ENCODE assay signal across 8 cellular contexts in the genomic region with DNA sequence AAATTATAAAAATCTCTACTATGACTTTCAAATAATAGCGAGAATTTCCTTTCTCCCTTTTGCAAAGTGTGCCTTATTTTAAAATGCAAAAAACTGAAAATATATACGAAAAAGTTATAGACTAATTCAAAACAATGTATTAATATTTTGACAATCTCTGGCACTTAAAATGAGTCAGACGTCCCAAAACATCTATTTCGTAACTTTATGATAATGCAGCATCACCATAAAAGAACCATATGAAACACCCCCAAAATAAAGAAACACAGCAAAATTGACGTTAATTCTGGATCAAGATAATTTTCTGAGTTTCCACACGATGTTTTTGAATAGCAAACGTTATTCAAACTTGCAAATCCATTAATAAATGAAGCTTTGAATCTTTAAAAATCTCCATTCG. TPM values are rescaled to one million over a fixed set of nuclear protein-coding genes. Genes with fewer than 3 reads are reported as not detected.
DNase-seq lines count a peak whose midpoint lies in the region; ATAC-seq and TF ChIP-seq lines count a peak whose summit lies in the region.

No MANE protein-coding gene starts in this region.

- 100% methylated on average over 1 of the region's 8 CpGs for WGBS in trophoblast cell (ENCODE audit: extremely low coverage, insufficient coverage, insufficient read length)

- H3F3A ChIP-seq in DOHH2 (ENCODE audit: control insufficient read depth, insufficient read depth) (no peaks in the 10 kb centered on the region), PC-9 (ENCODE audit: insufficient read depth, low read depth) (peaks cover 7% of the 10 kb centered on the region)

- no peak overlapping the region for H3K4ac ChIP-seq in trophoblast cell (ENCODE audit: low read depth, low read length)

- H4K8ac ChIP-seq in trophoblast cell (ENCODE audit: low read depth, low read length), result no peak overlapping the region

- no peaks in the 10 kb centered on the region for H3K27me3 ChIP-seq in DOHH2 (ENCODE audit: control insufficient read depth, low read length)
- H3K27me3 ChIP-seq in PC-9 (ENCODE audit: insufficient read depth, low read depth), result no peaks in the 10 kb centered on the region
- no peaks in the 10 kb centered on the region for H3K27me3 ChIP-seq in trophoblast cell (ENCODE audit: insufficient read depth, low read length)

- H3K9ac ChIP-seq in trophoblast cell (ENCODE audit: low read length), result no peak overlapping the region

- no peak overlapping the region for H4K91ac ChIP-seq in trophoblast cell (ENCODE audit: low read depth, low read length)

- H3K9me3 ChIP-seq in DOHH2 (ENCODE audit: control insufficient read depth, insufficient read depth, low read length), result no peaks in the 10 kb centered on the region
- H3K9me3 ChIP-seq in PC-9 (ENCODE audit: insufficient read depth, low read depth), result no peaks in the 10 kb centered on the region
- no peaks in the 10 kb centered on the region for H3K9me3 ChIP-seq in trophoblast cell (ENCODE audit: insufficient read depth, low read depth, low read length)

- H3K4me2 ChIP-seq in DOHH2 (ENCODE audit: low read length) (peak overlapping the region; percentile 69), PC-9 (peak overlapping the region; percentile 92), trophoblast cell (ENCODE audit: low read length) (peak overlapping the region; percentile 60)

- H3K79me1 ChIP-seq in trophoblast cell (ENCODE audit: low read length), result peaks cover 5% of the 10 kb centered on the region

- H4K12ac ChIP-seq in trophoblast cell (ENCODE audit: low read depth, low read length), result no peak overlapping the region

- H4K20me1 ChIP-seq in DOHH2 (ENCODE audit: control insufficient read depth, insufficient read depth, low read depth, low read length) (peaks cover 6% of the 10 kb centered on the region), PC-9 (ENCODE audit: insufficient read depth) (peaks cover 17% of the 10 kb centered on the region)

- TF ChIP-seq CTCF in DOHH2 (IDR thresholded peaks at IDR 0.05; ENCODE audit: low read depth, low read length, poor library complexity, severe bottlenecking) (no peak), PC-9 (conservative IDR thresholded peaks at IDR 0.05) (no peak), epithelial cell of proximal tubule (conservative IDR thresholded peaks at IDR 0.05; ENCODE audit: low read depth, low read length) (no peak)

- H2AFZ ChIP-seq in PC-9 (no peak overlapping the region), trophoblast cell (ENCODE audit: insufficient read depth, low read length, poor library complexity) (no peak overlapping the region)

- no peak overlapping the region for H3K18ac ChIP-seq in trophoblast cell (ENCODE audit: low read length)

- H3K79me2 ChIP-seq in DOHH2 (ENCODE audit: control insufficient read depth, low read length) (peaks cover 84% of the 10 kb centered on the region), PC-9 (ENCODE audit: low read depth) (peaks cover 73% of the 10 kb centered on the region), trophoblast cell (ENCODE audit: control insufficient read depth, insufficient read depth, low read length, poor library complexity) (peaks cover 6% of the 10 kb centered on the region)

- H3K36me3 ChIP-seq in DOHH2 (ENCODE audit: control insufficient read depth, low read length) (peaks cover 31% of the 10 kb centered on the region), PC-9 (ENCODE audit: low read depth) (no peaks in the 10 kb centered on the region; the same call in 1 of the 2 replicates), trophoblast cell (ENCODE audit: control insufficient read depth in 1 of 2, insufficient read depth in 2 of 2, low read length in 2 of 2) (peaks cover 0 to 3% of the 10 kb centered on the region in 2 experiments)

- CTCF ChIA-PET in PC-9 (lab: Charles Lee), result no interaction called here

- no peak overlapping the region for H2BK120ac ChIP-seq in trophoblast cell (ENCODE audit: insufficient read depth, low read length, poor library complexity)

- POLR2A ChIA-PET in PC-9 (lab: Charles Lee; ENCODE audit: unreplicated experiment), result interaction anchor here (0.5 kb wide), 1 partner anchor 17 kb away, joined by 3 read pairs; no protein-coding TSS in a partner anchor

- H3K4me3 ChIP-seq in DOHH2 (ENCODE audit: low read length), result peak overlapping the region; percentile 98
- H3K4me3 ChIP-seq in PC-9, result peak overlapping the region; percentile 81
- H3K4me3 ChIP-seq in epithelial cell of proximal tubule (ENCODE audit: low read depth, low read length), result peak overlapping the region; percentile 72
- H3K4me3 ChIP-seq in trophoblast cell (ENCODE audit: low read depth, low read length), result no peak overlapping the region

- H3K9me2 ChIP-seq in DOHH2 (replicated peaks; ENCODE audit: control insufficient read depth, low read length) (no peaks in the 10 kb centered on the region), PC-9 (ENCODE audit: insufficient read depth) (no peaks in the 10 kb centered on the region)

- no TSS peak for BruUV-seq in PC-9 (replicated peaks; lab: Mats Ljungman, UMichigan)

- H3K27ac ChIP-seq in DOHH2 (ENCODE audit: low read depth, low read length) (no peak overlapping the region), PC-9 (peak overlapping the region; percentile 62), trophoblast cell (ENCODE audit: low read depth, low read length) (no peak overlapping the region)

- no peak overlapping the region for H3K23ac ChIP-seq in trophoblast cell (ENCODE audit: low read length)

- intact Hi-C loops in PC-9 (cut with micrococcal nuclease; ENCODE audit: unreplicated experiment), result loop anchor here (10.0 kb wide), 1 partner anchor 470 kb away; a partner anchor contains a TSS

- no peak overlapping the region for H2BK12ac ChIP-seq in trophoblast cell (ENCODE audit: low read length)

- no peak overlapping the region for H2AK5ac ChIP-seq in trophoblast cell (ENCODE audit: low read length)

- H2BK5ac ChIP-seq in trophoblast cell (ENCODE audit: low read depth, low read length, poor library complexity), result no peak overlapping the region

- DNase-seq in PC-9 (no peak), epithelial cell of proximal tubule (ENCODE audit: low read depth) (no peak), trophoblast cell (peak in 1 of 2 donors; percentile 28), NCI-H510A treated with DMSO at 0.1 percent for 48 hours (lab: John Stamatoyannopoulos, UW) (no peak), DMS79 treated with DMSO at 0.1 percent for 48 hours (lab: John Stamatoyannopoulos, UW) (no peak)

- H3K14ac ChIP-seq in trophoblast cell (ENCODE audit: low read length), result no peak overlapping the region

- ATAC-seq in GM18517 (IDR thresholded peaks at IDR 0.05; ENCODE audit: unreplicated experiment) (no peak), GM18873 (IDR thresholded peaks at IDR 0.05; ENCODE audit: low FRiP score, unreplicated experiment) (no peak)

- H3K4me1 ChIP-seq in DOHH2 (ENCODE audit: control insufficient read depth, low read length) (peaks cover 30% of the 10 kb centered on the region), PC-9 (replicated peaks; ENCODE audit: insufficient read depth) (peaks cover 29% of the 10 kb centered on the region), trophoblast cell (ENCODE audit: control insufficient read depth in 1 of 2, insufficient read depth in 2 of 2, low read length in 2 of 2) (no peaks in the 10 kb centered on the region)

RNA-seq across cellular contexts. Expression of a gene that starts 1.0 kb away (rescaled TPM):
- total RNA-seq in PC-9 (2021) (47.8 and 71.8 TPM in 2 replicates), epithelial cell of proximal tubule (25.7 and 33.6 TPM in 2 replicates)
- polyA plus RNA-seq in trophoblast cell (2013), result 63.9 and 64.6 TPM in 2 replicates

RNA-seq across cellular contexts. Expression of a gene that starts 15.7 kb away (rescaled TPM):
- 28.9 and 29.0 TPM in 2 replicates for total RNA-seq in PC-9 (2021)
- 34.2 and 37.6 TPM in 2 replicates for total RNA-seq in epithelial cell of proximal tubule
- 10.5 and 11.5 TPM in 2 replicates for polyA plus RNA-seq in trophoblast cell (2013)
